1 cellular context compared by ENCODE assay signal in genomic region chr18:55869965-55870585, GRCh38.
TF ChIP-seq lines count a peak whose summit lies in the region.

No MANE protein-coding gene starts in this region.

TF ChIP-seq in SK-N-SH treated with all-trans-retinoic acid at 6 μM for 48 hours, 23 proteins besides CTCF, POLR2A, EP300 and RAD21 (continued from another document):
- TF ChIP-seq RARB (CRISPR knock-in tag; IDR thresholded peaks at IDR 0.05) (no peak), ZFP30 (CRISPR knock-in tag; IDR thresholded peaks at IDR 0.05) (no peak), TOX (CRISPR knock-in tag; IDR thresholded peaks at IDR 0.05; ENCODE audit: borderline replicate concordance) (no peak), TSHZ2 (CRISPR knock-in tag; IDR thresholded peaks at IDR 0.05) (no peak)
